9 cellular contexts compared by ENCODE assay signal in genomic region chr11:14577835-14578529, GRCh38. TPM values are rescaled to one million over a fixed set of nuclear protein-coding genes. Genes with fewer than 3 reads are reported as not detected.
DNase-seq lines count a peak whose midpoint lies in the region; ATAC-seq and TF ChIP-seq lines count a peak whose summit lies in the region.
"Had no signal": no experiment of that assay in that cellular context is flagged by ENCODE, and none has a peak within 500 bp of the region (broad histone marks: within the 10 kb centered on the region; RNA-seq: fewer than 3 reads in every experiment).

No MANE protein-coding gene starts in this region.

- no peak for TF ChIP-seq EP300 in suprapubic skin (IDR thresholded peaks at IDR 0.05)

- peak; percentile 8 for DNase-seq in stimulated activated CD4-positive, alpha-beta T cell treated with anti-CD3 and anti-CD28 coated beads, Interleukin-1b, Interleukin-23, amount 100 ng/mL, for 48 hours
- DNase-seq in stimulated activated CD4-positive, alpha-beta T cell treated with anti-CD3 and anti-CD28 coated beads, Interleukin-15, amount 100 ng/mL, for 24 hours, result no peak
- no peak for DNase-seq in activated naive CD8-positive, alpha-beta T cell treated with anti-CD3 and anti-CD28 coated beads, Interleukin-2, amount 10 ng/mL, durations not matched to agents 7 days and 5 days
- DNase-seq in type B pancreatic cell (ENCODE audit: extremely low spot score, unreplicated experiment) (no peak), suprapubic skin (ENCODE audit: low spot score in 2 of 2) (no peak), COLO668 (lab: John Stamatoyannopoulos, UW; ENCODE audit: unreplicated experiment) (no peak), SW480 (ENCODE audit: low spot score) (no peak)

- H3K9me3 Mint-ChIP-seq in activated naive CD8-positive, alpha-beta T cell treated with anti-CD3 and anti-CD28 coated beads, Interleukin-2, amount 10 ng/mL, durations not matched to agents 7 days and 5 days, result peaks cover 7% of the 10 kb centered on the region
- no peaks in the 10 kb centered on the region for H3K9me3 Mint-ChIP-seq in type B pancreatic cell

- H3K4me3 Mint-ChIP-seq in activated naive CD8-positive, alpha-beta T cell treated with anti-CD3 and anti-CD28 coated beads, Interleukin-2, amount 10 ng/mL, durations not matched to agents 7 days and 5 days, result peak overlapping the region; percentile 69
- no peak overlapping the region for H3K4me3 Mint-ChIP-seq in type B pancreatic cell

- H3K27me3 ChIP-seq in suprapubic skin, result no peaks in the 10 kb centered on the region

- no peaks in the 10 kb centered on the region for H3K27me3 Mint-ChIP-seq in activated naive CD8-positive, alpha-beta T cell treated with anti-CD3 and anti-CD28 coated beads, Interleukin-2, amount 10 ng/mL, durations not matched to agents 7 days and 5 days
- no peaks in the 10 kb centered on the region for H3K27me3 Mint-ChIP-seq in type B pancreatic cell

- no peak for TF ChIP-seq POLR2A in suprapubic skin (IDR thresholded peaks at IDR 0.05)

- H3K9me3 ChIP-seq in suprapubic skin, result peaks cover 3% of the 10 kb centered on the region

- peaks cover 70% of the 10 kb centered on the region for H3K36me3 Mint-ChIP-seq in activated naive CD8-positive, alpha-beta T cell treated with anti-CD3 and anti-CD28 coated beads, Interleukin-2, amount 10 ng/mL, durations not matched to agents 7 days and 5 days
- H3K36me3 Mint-ChIP-seq in type B pancreatic cell, result no peaks in the 10 kb centered on the region

- ATAC-seq in HG03432 (IDR thresholded peaks at IDR 0.05; ENCODE audit: unreplicated experiment), result peak; percentile 24
- ATAC-seq in activated naive CD8-positive, alpha-beta T cell treated with anti-CD3 and anti-CD28 coated beads, Interleukin-2, amount 10 ng/mL, durations not matched to agents 7 days and 5 days (ENCODE audit: low read depth), result no peak

- H3K4me3 ChIP-seq in suprapubic skin, result no peak overlapping the region

- H3K4me1 ChIP-seq in suprapubic skin, result no peaks in the 10 kb centered on the region
- H3K4me1 ChIP-seq: parathyroid adenoma had no signal

- WGBS in suprapubic skin, result 63% methylated on average over 4 of the region's 4 CpGs

- no peaks in the 10 kb centered on the region for H3K36me3 ChIP-seq in suprapubic skin

- POLR2A ChIA-PET in activated naive CD8-positive, alpha-beta T cell treated with anti-CD3 and anti-CD28 coated beads, Interleukin-2, amount 10 ng/mL, durations not matched to agents 7 days and 5 days (lab: Charles Lee), result interaction anchor here (0.8 to 3.9 kb wide), 14 partner anchors 12 to 314 kb away, joined by 3 to 37 read pairs (median 4); partner anchors contain the start of genes COPB1, CYP2R1, PDE3B and PSMA1

- H3K27ac Mint-ChIP-seq in activated naive CD8-positive, alpha-beta T cell treated with anti-CD3 and anti-CD28 coated beads, Interleukin-2, amount 10 ng/mL, durations not matched to agents 7 days and 5 days, result peak overlapping the region; percentile 90
- peak overlapping the region; percentile 21 for H3K27ac Mint-ChIP-seq in type B pancreatic cell

- TF ChIP-seq CTCF in type B pancreatic cell (conservative IDR thresholded peaks at IDR 0.05) (no peak), suprapubic skin (IDR thresholded peaks at IDR 0.05) (no peak)

- H3K4me1 Mint-ChIP-seq in activated naive CD8-positive, alpha-beta T cell treated with anti-CD3 and anti-CD28 coated beads, Interleukin-2, amount 10 ng/mL, durations not matched to agents 7 days and 5 days, result peaks cover 37% of the 10 kb centered on the region
- H3K4me1 Mint-ChIP-seq in type B pancreatic cell (ENCODE audit: unreplicated experiment), result peaks cover 9% of the 10 kb centered on the region

- no peak overlapping the region for H3K27ac ChIP-seq in suprapubic skin
- H3K27ac ChIP-seq: parathyroid adenoma had no signal

RNA-seq across cellular contexts. Expression of gene PSMA1, which starts 57.8 kb away (rescaled TPM):
- total RNA-seq in activated naive CD8-positive, alpha-beta T cell treated with anti-CD3 and anti-CD28 coated beads, Interleukin-2, amount 10 ng/mL, durations not matched to agents 7 days and 5 days, result 100 to 1,000 TPM; 181 to 189 TPM
- total RNA-seq in type B pancreatic cell (ENCODE audit: low replicate concordance), result 126 and 150 TPM in 2 replicates
- 100 to 1,000 TPM in 2 of 4 donors, 10 to 100 TPM in 2; 86.1 to 115 (median 99.6) TPM for total RNA-seq in suprapubic skin
